Comparison of ENCODE assay signal across 11 cellular contexts in the genomic region with DNA sequence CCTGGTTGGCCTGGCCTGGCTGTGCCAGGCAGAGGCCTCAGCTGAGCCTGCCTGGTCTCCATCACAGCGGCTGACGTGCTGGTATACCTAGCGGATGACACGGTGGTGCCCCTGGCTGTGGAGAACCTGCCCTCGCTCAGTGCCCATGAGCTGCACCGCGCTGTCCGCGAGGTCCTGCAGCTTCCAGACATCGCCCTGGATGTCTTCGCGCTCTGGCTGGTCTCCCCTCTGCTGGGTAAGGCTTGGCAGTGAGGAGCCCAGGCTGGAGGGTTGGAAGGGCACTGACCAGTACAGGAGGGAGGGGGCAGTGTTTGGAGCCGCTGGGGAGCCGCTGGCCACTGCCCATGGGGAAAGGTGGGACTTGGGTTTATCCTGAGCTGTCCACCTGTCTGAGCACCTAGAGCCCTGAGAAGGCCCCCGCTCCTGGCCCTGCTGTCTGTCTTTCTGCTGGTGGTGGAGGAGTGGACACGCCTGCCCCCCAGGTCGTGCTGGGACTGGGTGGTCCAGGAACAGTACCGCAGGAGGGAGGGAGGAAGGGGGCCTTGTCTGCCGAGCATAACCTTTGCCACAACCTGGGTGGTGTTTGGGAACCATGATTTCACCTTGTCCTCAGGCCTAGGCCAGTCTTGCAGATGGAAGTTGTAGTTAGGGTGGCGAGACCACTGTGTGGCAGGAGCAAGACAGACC. TPM values are rescaled to one million over a fixed set of nuclear protein-coding genes. Genes with fewer than 3 reads are reported as not detected.
DNase-seq lines count a peak whose midpoint lies in the region; ATAC-seq, FAIRE-seq and TF ChIP-seq lines count a peak whose summit lies in the region.
"Had no signal": no experiment of that assay in that cellular context is flagged by ENCODE, and none has a peak within 500 bp of the region (broad histone marks: within the 10 kb centered on the region; RNA-seq: fewer than 3 reads in every experiment).

No MANE protein-coding gene starts in this region.

- intact Hi-C loops in sigmoid colon (cut with DNase I): no loop called here

- H3K4me3 ChIP-seq in DOHH2 (ENCODE audit: low read length): no peak overlapping the region
- H3K4me3 ChIP-seq in Peyer's patch: peak overlapping the region in 1 of 4 donors; percentile 3
- H3K4me3 ChIP-seq in epithelial cell of esophagus (ENCODE audit: low read length): peak overlapping the region; percentile 96
- no peak overlapping the region for H3K4me3 ChIP-seq in sigmoid colon
- H3K4me3 ChIP-seq: SK-N-MC had no signal

- H3K36me3 ChIP-seq in DOHH2 (ENCODE audit: control insufficient read depth, low read length): peaks cover 51% of the 10 kb centered on the region
- H3K36me3 ChIP-seq in Peyer's patch: peaks cover 0 to 41% (median 0%) of the 10 kb centered on the region in 3 donors
- peaks cover 0 to 15% (median 7%) of the 10 kb centered on the region in 4 donors for H3K36me3 ChIP-seq in sigmoid colon

- H3K4me1 ChIP-seq in DOHH2 (ENCODE audit: control insufficient read depth, low read length) (peaks cover 66% of the 10 kb centered on the region), Peyer's patch (peaks cover 3 to 54% (median 30%) of the 10 kb centered on the region in 4 donors), sigmoid colon (peaks cover 0 to 73% (median 59%) of the 10 kb centered on the region in 4 donors), foreskin keratinocyte (peaks cover 9% of the 10 kb centered on the region)

- H3K79me2 ChIP-seq in DOHH2 (ENCODE audit: control insufficient read depth, low read length): peaks cover 62% of the 10 kb centered on the region

- TF ChIP-seq EP300 in sigmoid colon (IDR thresholded peaks at IDR 0.05): no peak

- no peak overlapping the region for H3K27ac ChIP-seq in DOHH2 (ENCODE audit: low read depth, low read length)
- peak overlapping the region in 3 of 4 donors; percentile 5 to 68 (median 40) for H3K27ac ChIP-seq in Peyer's patch
- peak overlapping the region; percentile 54 to 66 (median 58) for H3K27ac ChIP-seq in sigmoid colon
- H3K27ac ChIP-seq in foreskin keratinocyte: no peak overlapping the region

- no peak for TF ChIP-seq CTCF in DOHH2 (IDR thresholded peaks at IDR 0.05; ENCODE audit: low read depth, low read length, poor library complexity, severe bottlenecking)
- no peak for TF ChIP-seq CTCF in Peyer's patch (IDR thresholded peaks at IDR 0.05)
- TF ChIP-seq CTCF in epithelial cell of esophagus (IDR thresholded peaks at IDR 0.05; ENCODE audit: insufficient read depth, low read depth, low read length, missing control alignments): no peak
- TF ChIP-seq CTCF in sigmoid colon (IDR thresholded peaks at IDR 0.05): no peak
- no peak for TF ChIP-seq CTCF in foreskin keratinocyte (conservative IDR thresholded peaks at IDR 0.05)

- no peaks in the 10 kb centered on the region for H3K9me3 ChIP-seq in DOHH2 (ENCODE audit: control insufficient read depth, insufficient read depth, low read length)
- no peaks in the 10 kb centered on the region for H3K9me3 ChIP-seq in Peyer's patch
- no peaks in the 10 kb centered on the region for H3K9me3 ChIP-seq in sigmoid colon

- WGBS in sigmoid colon, 2 donors: 92 to 93% methylated on average over 20 of the region's 20 CpGs

- H4K20me1 ChIP-seq in DOHH2 (ENCODE audit: control insufficient read depth, insufficient read depth, low read depth, low read length): 0 out of 2 replicates have a peak, but pooled peaks cover 3% of the 10 kb centered on the region

- peaks cover 4% of the 10 kb centered on the region for H3F3A ChIP-seq in DOHH2 (ENCODE audit: control insufficient read depth, insufficient read depth)

- FAIRE-seq in HTR-8/SVneo (lab: Jason Lieb, UNC): no peak

- H3K27me3 ChIP-seq in DOHH2 (ENCODE audit: control insufficient read depth, low read length) (no peaks in the 10 kb centered on the region), Peyer's patch (no peaks in the 10 kb centered on the region), sigmoid colon (no peaks in the 10 kb centered on the region), foreskin keratinocyte (no peaks in the 10 kb centered on the region)

- ATAC-seq in foreskin keratinocyte: no peak

- H3K4me2 ChIP-seq in DOHH2 (ENCODE audit: low read length): peak overlapping the region; percentile 98

- DNase-seq in Peyer's patch (no peak), epithelial cell of esophagus (ENCODE audit: low read depth) (no peak), sigmoid colon (peak; percentile 63), foreskin keratinocyte (no peak), HTR-8/SVneo (ENCODE audit: insufficient read length, low spot score) (no peak), erythroblast (lab: John Stamatoyannopoulos, UW) (no peak), activated gamma-delta T cell treated with Interleukin-2 at 50 U/mL for 16 hours (no peak)
- DNase-seq: GF-D8, NCI-H187 had no signal

- no peak for TF ChIP-seq POLR2A in Peyer's patch (IDR thresholded peaks at IDR 0.05)
- no peak for TF ChIP-seq POLR2A in sigmoid colon (IDR thresholded peaks at IDR 0.05)
- no peak for TF ChIP-seq POLR2A in erythroblast (IDR thresholded peaks at IDR 0.05; ENCODE audit: low read length)

- no peaks in the 10 kb centered on the region for H3K9me2 ChIP-seq in DOHH2 (replicated peaks; ENCODE audit: control insufficient read depth, low read length)

RNA-seq across cellular contexts. Expression of a gene that starts 3.0 kb away (rescaled TPM):
- total RNA-seq in Peyer's patch (100 to 1,000 TPM in 2 of 4 donors, 10 to 100 TPM in 2; 51.2 to 115 (median 102) TPM), sigmoid colon (10 to 100 TPM; 10.7 to 27.5 (median 15.6) TPM), foreskin keratinocyte (26.3 and 29.7 TPM in 2 replicates)
- polyA plus RNA-seq in sigmoid colon (10 to 100 TPM; 21.6 to 29.0 (median 25.2) TPM), foreskin keratinocyte (16.0 and 17.0 TPM in 2 replicates)

RNA-seq across cellular contexts. Expression of a gene that starts 7.0 kb away (rescaled TPM):
- total RNA-seq in Peyer's patch: 10 to 100 TPM; 23.3 to 50.6 (median 40.2) TPM
- total RNA-seq in sigmoid colon: 1 to 10 TPM; 2.5 to 8.9 (median 6.0) TPM
- 10 to 100 TPM in 1 of 3 donors, 1 to 10 TPM in 2; 1.2 to 12.8 (median 2.5) TPM for polyA plus RNA-seq in sigmoid colon
- total RNA-seq in foreskin keratinocyte: 0.25 and 0.58 TPM in 2 replicates
- polyA plus RNA-seq in foreskin keratinocyte: 0.16 and 0.17 TPM in 2 replicates

RNA-seq across cellular contexts. Expression of a gene that starts 33.2 kb away (rescaled TPM):
- total RNA-seq in Peyer's patch: 1,000 to 10,000 TPM in 2 of 4 donors, 100 to 1,000 TPM in 2; 705 to 1,411 (median 1,064) TPM
- total RNA-seq in sigmoid colon: 100 to 1,000 TPM; 142 to 573 (median 268) TPM
- 100 to 1,000 TPM in 1 of 3 donors, 10 to 100 TPM in 2; 26.8 to 587 (median 78.7) TPM for polyA plus RNA-seq in sigmoid colon
- total RNA-seq in foreskin keratinocyte: 66.8 and 83.1 TPM in 2 replicates
- polyA plus RNA-seq in foreskin keratinocyte: 100 and 119 TPM in 2 replicates

RNA-seq across cellular contexts. Expression of a gene that starts 34.9 kb away (rescaled TPM):
- 10 to 100 TPM in 1 of 4 donors, 1 to 10 TPM in 3; 3.3 to 11.7 (median 7.7) TPM for total RNA-seq in Peyer's patch
- under 1 TPM in 3 of 4 donors, not detected in 1; 0.14 to 0.36 (median 0.33) TPM for total RNA-seq in sigmoid colon
- polyA plus RNA-seq in sigmoid colon: under 1 TPM in 2 of 3 donors, not detected in 1; 0.69 to 0.96 TPM
- total RNA-seq in foreskin keratinocyte: 0.07 and 0.14 TPM in 2 replicates
- polyA plus RNA-seq in foreskin keratinocyte: 0.10 and 0.13 TPM in 2 replicates

RNA-seq across cellular contexts. Expression of a gene that starts 55.8 kb away (rescaled TPM):
- total RNA-seq in Peyer's patch: 10 to 100 TPM; 25.0 to 47.0 (median 39.5) TPM
- total RNA-seq in sigmoid colon: 10 to 100 TPM; 28.5 to 51.2 (median 40.5) TPM
- polyA plus RNA-seq in sigmoid colon: 10 to 100 TPM; 13.8 to 25.4 (median 14.1) TPM
- 29.1 and 31.7 TPM in 2 replicates for total RNA-seq in foreskin keratinocyte
- 38.0 and 38.7 TPM in 2 replicates for polyA plus RNA-seq in foreskin keratinocyte

Comparison
In these comparisons a context has a peak if more than half of its experiments do, and no peak if none do; other contexts are left out.
1. H3K27ac ChIP-seq: peak in Peyer's patch (3 of 4) and sigmoid colon (4 of 4); none in DOHH2 (single experiment) and foreskin keratinocyte (single experiment).